Comparison of ENCODE assay signal across 8 cellular contexts in the genomic region with DNA sequence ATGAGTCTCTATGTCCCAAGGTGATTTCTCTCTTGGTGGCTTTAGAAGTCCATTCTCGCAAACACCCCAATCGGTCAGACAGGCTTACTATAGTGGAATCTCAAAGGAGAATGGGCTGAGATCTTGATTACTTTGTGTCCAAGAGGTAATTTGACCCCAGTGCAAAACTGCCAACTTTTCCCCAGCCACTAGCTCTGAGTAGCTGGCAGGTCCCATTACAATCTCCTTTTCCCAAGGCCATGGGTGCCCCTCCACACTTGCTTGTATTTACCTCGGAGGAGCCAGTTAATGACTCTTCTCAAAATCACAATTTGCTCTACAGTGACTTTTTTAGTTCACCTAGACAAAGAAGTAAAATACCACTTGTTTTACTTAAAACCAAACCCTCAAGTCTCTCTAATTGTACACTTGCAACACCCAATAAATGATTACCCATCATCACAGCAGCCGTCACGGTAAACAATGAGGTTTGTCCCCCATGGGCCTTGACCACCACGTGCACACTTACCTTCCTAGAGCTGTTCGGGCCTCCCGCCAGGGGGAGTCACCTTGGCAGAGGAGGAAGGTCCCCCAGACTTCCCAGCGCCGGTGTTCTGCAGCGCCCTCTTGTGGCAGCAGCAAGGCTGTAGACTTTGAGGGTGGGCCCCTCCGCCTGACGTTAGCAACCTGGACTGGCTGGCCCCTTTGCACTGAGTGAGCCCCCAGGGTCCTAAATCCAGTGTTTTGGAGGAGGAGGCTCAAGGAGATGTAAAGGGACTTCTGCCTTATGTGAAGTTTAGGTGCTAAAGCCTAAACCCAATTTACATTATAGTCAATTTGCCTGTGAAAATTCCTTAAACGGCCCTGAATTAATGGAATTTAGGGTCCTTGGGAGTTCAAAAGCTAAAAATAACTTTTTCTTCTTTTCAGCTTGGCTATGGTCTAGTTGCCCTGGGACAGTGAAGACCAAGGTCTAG. TPM values are rescaled to one million over a fixed set of nuclear protein-coding genes. Genes with fewer than 3 reads are reported as not detected.
DNase-seq lines count a peak whose midpoint lies in the region; ATAC-seq, FAIRE-seq and TF ChIP-seq lines count a peak whose summit lies in the region.

No MANE protein-coding gene starts in this region.

- CTCF ChIA-PET in Caco-2 (lab: Charles Lee), result interaction anchor here (0.6 to 1.7 kb wide), 5 partner anchors 9 to 369 kb away, joined by 3 to 6 read pairs (median 4); partner anchors contain the start of gene HDAC11

- POLR2A ChIA-PET in Caco-2 (lab: Charles Lee), result no interaction called here

- peak; percentile 71 for TF ChIP-seq CTCF in Caco-2 (IDR thresholded peaks at IDR 0.05; ENCODE audit: insufficient read depth in 1 of 2, low read depth in 1 of 2, low read length in 1 of 2, severe bottlenecking in 1 of 2, unreplicated experiment in 1 of 2)
- peak; percentile 97 for TF ChIP-seq CTCF in H9 (conservative IDR thresholded peaks at IDR 0.05)
- peak; percentile 100 for TF ChIP-seq CTCF in OCI-LY1 (IDR thresholded peaks at IDR 0.05; ENCODE audit: low read length)
- peak; percentile 47 for TF ChIP-seq CTCF in foreskin fibroblast (IDR thresholded peaks at IDR 0.05; ENCODE audit: low read depth, low read length)

- H2BK12ac ChIP-seq in H9 (ENCODE audit: insufficient read length, low read depth, low read length), result no peak overlapping the region

- H3K36me3 ChIP-seq in Caco-2 (ENCODE audit: control insufficient read depth, insufficient read depth, low read length) (no peaks in the 10 kb centered on the region), OCI-LY1 (ENCODE audit: insufficient read depth, low read length) (no peaks in the 10 kb centered on the region), small intestine (ENCODE audit: control insufficient read depth in 2 of 2, insufficient read depth in 2 of 2, low read length in 2 of 2) (no peaks in the 10 kb centered on the region)

- H3K4me3 Mint-ChIP-seq in Caco-2 (ENCODE audit: unreplicated experiment), result no peak overlapping the region
- H3K4me3 Mint-ChIP-seq in H9, result peak overlapping the region in 1 of 2 experiments; percentile 14; a peak in 1 of 5 replicates

- H3K23ac ChIP-seq in H9 (ENCODE audit: insufficient read length, low read depth, low read length), result no peak overlapping the region

- no peaks in the 10 kb centered on the region for H3K23me2 ChIP-seq in H9 (ENCODE audit: insufficient read length, low read depth, low read length, poor library complexity, severe bottlenecking)

- H3K4ac ChIP-seq in H9 (ENCODE audit: low read depth, low read length), result no peak overlapping the region

- H3K79me2 ChIP-seq in H9 (ENCODE audit: insufficient read depth, low read length), result no peaks in the 10 kb centered on the region
- H3K79me2 ChIP-seq in OCI-LY1 (ENCODE audit: insufficient read depth, low read length), result no peaks in the 10 kb centered on the region

- intact Hi-C loops in Caco-2 (cut with micrococcal nuclease; ENCODE audit: unreplicated experiment), result loop anchor here (1.0 kb wide), 1 partner anchor 187 kb away; no protein-coding TSS in a partner anchor

- H4K5ac ChIP-seq in H9 (ENCODE audit: insufficient read length, low read depth, low read length), result no peak overlapping the region

- no peak overlapping the region for H3K4me2 ChIP-seq in H9 (ENCODE audit: insufficient read depth, insufficient read length, low read length)
- H3K4me2 ChIP-seq in OCI-LY1 (ENCODE audit: low read length), result no peak overlapping the region

- H3K27me3 Mint-ChIP-seq in Caco-2 (ENCODE audit: insufficient read depth, unreplicated experiment) (peaks cover 3% of the 10 kb centered on the region), H9 (ENCODE audit: low read depth) (peaks cover 45% of the 10 kb centered on the region)

- no peaks in the 10 kb centered on the region for H3K79me1 ChIP-seq in H9 (ENCODE audit: insufficient read depth, low read depth, low read length, poor library complexity, severe bottlenecking)

- no TSS peak for BruUV-seq in Caco-2 (replicated peaks; lab: Mats Ljungman, UMichigan)

- H3K9me3 Mint-ChIP-seq in Caco-2 (ENCODE audit: unreplicated experiment), result no peaks in the 10 kb centered on the region
- H3K9me3 Mint-ChIP-seq in H9, result no peaks in the 10 kb centered on the region; a peak in 1 of 5 replicates

- no peak overlapping the region for H2BK5ac ChIP-seq in H9 (ENCODE audit: insufficient read length, low read length)

- DNase-seq in Caco-2 (peak; percentile 73 to 74), H9 (peak; percentile 93), activated T-cell treated with anti-CD3 and anti-CD28 coated beads for 4 hours (peak; percentile 53), foreskin fibroblast (peak in 1 of 2 donors; percentile 49), small intestine (peak; percentile 61)

- no peak overlapping the region for H3K14ac ChIP-seq in H9 (ENCODE audit: insufficient read depth, low read length)

- no peaks in the 10 kb centered on the region for H3F3A ChIP-seq in OCI-LY1 (ENCODE audit: insufficient read depth, low read length)

- H2BK15ac ChIP-seq in H9 (ENCODE audit: low read depth, low read length), result no peak overlapping the region

- no peak overlapping the region for H3K4me3 ChIP-seq in Caco-2 (ENCODE audit: low read depth, low read length)
- no peak overlapping the region for H3K4me3 ChIP-seq in OCI-LY1 (ENCODE audit: low read depth, low read length, poor library complexity, severe bottlenecking)
- no peak overlapping the region for H3K4me3 ChIP-seq in foreskin fibroblast (ENCODE audit: low read depth in 1 of 2, low read length in 2 of 2)
- no peak overlapping the region for H3K4me3 ChIP-seq in small intestine (ENCODE audit: low read depth in 1 of 2, low read length in 2 of 2)

- no peaks in the 10 kb centered on the region for H3K9me2 ChIP-seq in OCI-LY1 (ENCODE audit: low read depth, low read length)

- H3K4me1 Mint-ChIP-seq in Caco-2 (ENCODE audit: low read depth, unreplicated experiment) (no peaks in the 10 kb centered on the region), H9 (peaks cover 4 to 9% of the 10 kb centered on the region in 2 experiments)

- FAIRE-seq in small intestine (lab: Jason Lieb, UNC), result no peak

- no peak overlapping the region for H3K56ac ChIP-seq in H9 (ENCODE audit: insufficient read length, low read depth, low read length)

- H3K27me3 ChIP-seq in Caco-2 (replicated peaks; ENCODE audit: control insufficient read depth, insufficient read depth, low read length) (no peaks in the 10 kb centered on the region), H9 (ENCODE audit: insufficient read depth, low read length) (no peaks in the 10 kb centered on the region; the same call in 1 of the 2 replicates), OCI-LY1 (ENCODE audit: insufficient read depth, low read length) (0 out of 2 replicates have a peak, but pooled peaks cover 7% of the 10 kb centered on the region), small intestine (ENCODE audit: control insufficient read depth in 2 of 2, insufficient read depth in 2 of 2, low read length in 2 of 2) (no peaks in the 10 kb centered on the region)

- no peak for ATAC-seq in GM18498 (IDR thresholded peaks at IDR 0.05; ENCODE audit: unreplicated experiment)
- ATAC-seq in HG03354 (IDR thresholded peaks at IDR 0.05; ENCODE audit: poor library complexity, severe bottlenecking, unreplicated experiment), result no peak

- no peak overlapping the region for H3K18ac ChIP-seq in H9 (ENCODE audit: insufficient read length, low read depth, low read length)

- H3K27ac Mint-ChIP-seq in Caco-2 (ENCODE audit: unreplicated experiment), result no peak overlapping the region
- H3K27ac Mint-ChIP-seq in H9, result peak overlapping the region in 1 of 3 experiments; percentile 51; a peak in 1 of 7 replicates

- H3K9ac ChIP-seq in H9 (ENCODE audit: extremely low read depth, insufficient read length, low read length) (no peak overlapping the region), OCI-LY1 (ENCODE audit: low read length) (no peak overlapping the region)

- H3K27ac ChIP-seq in H9 (ENCODE audit: insufficient read length, low read depth, low read length), result no peak overlapping the region
- H3K27ac ChIP-seq in OCI-LY1 (ENCODE audit: low read depth, low read length, poor library complexity, severe bottlenecking), result no peak overlapping the region
- H3K27ac ChIP-seq in small intestine (ENCODE audit: low read depth in 1 of 2, low read length in 1 of 2), result no peak overlapping the region

- H3K36me3 Mint-ChIP-seq in Caco-2 (ENCODE audit: insufficient read depth, unreplicated experiment) (no peaks in the 10 kb centered on the region), H9 (ENCODE audit: insufficient read depth in 1 of 3, low read depth in 3 of 3) (no peaks in the 10 kb centered on the region)

- H3K9me3 ChIP-seq in Caco-2 (no peaks in the 10 kb centered on the region), H9 (ENCODE audit: control insufficient read depth, low read depth, low read length) (no peaks in the 10 kb centered on the region), OCI-LY1 (ENCODE audit: low read length) (no peaks in the 10 kb centered on the region), small intestine (ENCODE audit: control insufficient read depth, low read depth) (no peaks in the 10 kb centered on the region)

- H2AK5ac ChIP-seq in H9 (ENCODE audit: insufficient read length, low read length), result no peak overlapping the region

- H2BK120ac ChIP-seq in H9 (ENCODE audit: low read depth, low read length, poor library complexity, severe bottlenecking), result no peak overlapping the region

- no CpG with 5 or more reads among the region's 14 CpGs for WGBS in H9 (ENCODE audit: extremely low coverage, insufficient read length, low lambda C conversion rate)
- WGBS in small intestine, 3 donors, result 36 to 40% (median 36%) methylated on average over 13 to 14 of the region's 14 CpGs

- no peak overlapping the region for H4K8ac ChIP-seq in H9 (replicated peaks; ENCODE audit: insufficient read length, low read depth, low read length)

- H2AFZ ChIP-seq in H9 (ENCODE audit: low read length) (no peak overlapping the region), OCI-LY1 (ENCODE audit: low read length) (no peak overlapping the region)

- H4K20me1 ChIP-seq in H9 (ENCODE audit: control insufficient read depth, insufficient read depth, insufficient read length) (no peaks in the 10 kb centered on the region), OCI-LY1 (ENCODE audit: insufficient read depth, low read length) (no peaks in the 10 kb centered on the region)

- H2BK20ac ChIP-seq in H9 (ENCODE audit: low read depth, low read length, poor library complexity, severe bottlenecking), result no peak overlapping the region

- H3T11ph ChIP-seq in H9 (ENCODE audit: low read length), result no peak overlapping the region

- H3K4me1 ChIP-seq in Caco-2 (no peaks in the 10 kb centered on the region), H9 (ENCODE audit: insufficient read depth, low read length) (no peaks in the 10 kb centered on the region), OCI-LY1 (ENCODE audit: insufficient read depth, low read length, severe bottlenecking) (no peaks in the 10 kb centered on the region), small intestine (ENCODE audit: control insufficient read depth in 2 of 2, insufficient read depth in 1 of 2, low read depth in 1 of 2, low read length in 1 of 2) (no peaks in the 10 kb centered on the region)

- H4K91ac ChIP-seq in H9 (ENCODE audit: insufficient read length, low read depth, low read length), result no peak overlapping the region

RNA-seq across cellular contexts. Expression of gene HDAC11, which starts 18.7 kb away (rescaled TPM):
- total RNA-seq in Caco-2 (2022) (10.5 and 10.9 TPM in 2 replicates), H9 (2021) (6.6 and 7.0 TPM in 2 replicates)
- polyA plus RNA-seq in small intestine, result 10 to 100 TPM; 12.4 to 19.4 (median 18.1) TPM

RNA-seq across cellular contexts. Expression of gene NUP210, which starts 41.3 kb away (rescaled TPM):
- 58.5 and 63.7 TPM in 2 replicates for total RNA-seq in Caco-2 (2022)
- 47.3 and 48.8 TPM in 2 replicates for total RNA-seq in H9 (2021)
- 10 to 100 TPM in 1 of 3 donors, under 1 TPM in 2; 0.22 to 10.5 (median 0.81) TPM for polyA plus RNA-seq in small intestine

Comparison
In these comparisons a context has a peak if more than half of its experiments do, and no peak if none do; other contexts are left out.
1. CTCF ChIP-seq: peak in every context shown above with its lines; median percentile 100 in OCI-LY1; 97 in H9; 71 in Caco-2; 47 in foreskin fibroblast.